11 cellular contexts compared by ENCODE assay signal in the genomic region with DNA sequence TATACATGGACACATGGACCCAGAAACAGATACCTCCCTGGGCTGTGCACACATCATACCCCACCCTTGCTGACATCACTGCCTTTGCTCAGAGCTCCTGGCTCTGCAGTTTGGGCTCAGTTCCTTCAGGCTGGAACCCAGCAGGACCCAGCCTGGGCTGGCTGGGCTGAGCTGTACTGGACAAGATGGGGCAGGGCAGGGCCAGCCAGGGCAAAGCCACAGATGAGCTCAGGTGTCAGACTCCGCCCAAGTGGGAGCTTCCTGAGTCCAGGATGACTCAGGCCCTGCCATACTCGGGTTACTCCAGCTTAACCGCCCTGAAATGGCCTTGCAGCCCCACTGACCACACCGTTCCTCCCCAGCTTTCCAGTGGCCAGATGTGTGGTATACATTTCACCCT.
A peak's percentile ranks its signal among the peaks of the same experiment; 100 is the strongest.
DNase-seq lines count a peak whose midpoint lies in the region; ATAC-seq and TF ChIP-seq lines count a peak whose summit lies in the region.
"Had no signal": no experiment of that assay in that cellular context is flagged by ENCODE, and none has a peak within 500 bp of the region (broad histone marks: within the 10 kb centered on the region; RNA-seq: fewer than 3 reads in every experiment).

No MANE protein-coding gene starts in this region.

- no peaks in the 10 kb centered on the region for H3K36me3 ChIP-seq in H7 (replicated peaks; ENCODE audit: control insufficient read depth, insufficient read depth, low read length)
- H3K36me3 ChIP-seq: suprapubic skin had no signal

- H3K27me3 ChIP-seq in H7 (ENCODE audit: control insufficient read depth, insufficient read depth, low read length) = no peaks in the 10 kb centered on the region
- H3K27me3 ChIP-seq: suprapubic skin had no signal

- in situ Hi-C loops in KBM-7 (cut with MboI; ENCODE audit: low pct_unique_long_range_greater_than_20kb, low sequenced_read_pairs) = no loop called here

- peak; percentile 32 for DNase-seq in H7
- peak; percentile 88 for DNase-seq in fibroblast of mammary gland (ENCODE audit: low read depth)
- peak; percentile 53 for DNase-seq in skeletal muscle cell (ENCODE audit: low read depth)
- no peak for DNase-seq in KBM-7
- DNase-seq in NCI-H69 (lab: John Stamatoyannopoulos, UW) = no peak
- DNase-seq: activated naive CD4-positive, alpha-beta T cell; NCI-H2171 treated with DMSO at 0.1 percent for 48 hours had no signal

- no peak for ATAC-seq in HG03439 (IDR thresholded peaks at IDR 0.05; ENCODE audit: unreplicated experiment)
- no peak for ATAC-seq in HG03045 (IDR thresholded peaks at IDR 0.05; ENCODE audit: unreplicated experiment)

- TF ChIP-seq CTCF in fibroblast of mammary gland (conservative IDR thresholded peaks at IDR 0.05; ENCODE audit: control insufficient read depth, insufficient read depth, low read depth, low read length) = no peak

- H3K4me3 ChIP-seq in H7 (ENCODE audit: insufficient read depth, low read depth, low read length) = no peak overlapping the region
- H3K4me3 ChIP-seq in fibroblast of mammary gland (ENCODE audit: control insufficient read depth, low read depth, low read length) = no peak overlapping the region
- H3K4me3 ChIP-seq in skeletal muscle cell (ENCODE audit: low read depth, low read length) = no peak overlapping the region
- H3K4me3 ChIP-seq: suprapubic skin had no signal

TF ChIP-seq in PFSK-1, 5 proteins besides CTCF, POLR2A, EP300 and RAD21:
- peak; percentile 38 for TF ChIP-seq FOXP2 (optimal IDR thresholded peaks at IDR 0.05; ENCODE audit: borderline replicate concordance, extremely low read depth, extremely low read length, insufficient read depth)
- TF ChIP-seq POLR2AphosphoS5 (IDR thresholded peaks at IDR 0.05; ENCODE audit: low read depth, low read length) = no peak

Comparison
In these comparisons a context has a peak if more than half of its experiments do, and no peak if none do; other contexts are left out.
1. DNase-seq: peak in H7 (single experiment), fibroblast of mammary gland (single experiment) and skeletal muscle cell (single experiment); none in KBM-7 (single experiment) and NCI-H69 (single experiment).